Comparison of ENCODE assay signal across 8 cellular contexts in genomic region chr2:23386422-23387220, GRCh38. TPM values are rescaled to one million over a fixed set of nuclear protein-coding genes. Genes with fewer than 3 reads are reported as not detected.
DNase-seq lines count a peak whose midpoint lies in the region; ATAC-seq and TF ChIP-seq lines count a peak whose summit lies in the region.

No MANE protein-coding gene starts in this region.

- 2% methylated on average over 86 of the region's 86 CpGs for WGBS in liver

- peak; percentile 11 for ATAC-seq in activated CD4-positive, alpha-beta T cell treated with anti-CD3 and anti-CD28 coated beads for 36 hours
- ATAC-seq in PC-3 (peak; percentile 27), GM19035 (IDR thresholded peaks at IDR 0.05; ENCODE audit: unreplicated experiment) (no peak)

- peak overlapping the region; percentile 96 for H3K4me2 ChIP-seq in PC-3 (ENCODE audit: low read length)

- no peak overlapping the region for H3K27ac Mint-ChIP-seq in activated CD4-positive, alpha-beta T cell treated with anti-CD3 and anti-CD28 coated beads for 36 hours
- no peak overlapping the region for H3K27ac Mint-ChIP-seq in chondrocyte (ENCODE audit: unreplicated experiment)

- no peaks in the 10 kb centered on the region for H3K36me3 ChIP-seq in PC-3 (ENCODE audit: low read depth, low read length)
- H3K36me3 ChIP-seq in liver (ENCODE audit: control insufficient read depth in 4 of 4, insufficient read depth in 3 of 4, low read depth in 1 of 4, low read length in 3 of 4) = no peaks in the 10 kb centered on the region
- H3K36me3 ChIP-seq in subcutaneous abdominal adipose tissue (ENCODE audit: control insufficient read depth in 5 of 5, insufficient read depth in 5 of 5, low read length in 5 of 5) = no peaks in the 10 kb centered on the region

- H3K9ac ChIP-seq in PC-3 (ENCODE audit: low read length) = peak overlapping the region; percentile 11; the same call in 1 of the 2 replicates
- no peak overlapping the region for H3K9ac ChIP-seq in liver (ENCODE audit: low read depth in 1 of 2, low read length in 2 of 2)
- peak overlapping the region in 4 of 5 donors; percentile 45 to 71 (median 52) for H3K9ac ChIP-seq in subcutaneous abdominal adipose tissue (ENCODE audit: low read length in 5 of 5)

- POLR2A ChIA-PET in activated CD4-positive, alpha-beta T cell treated with anti-CD3 and anti-CD28 coated beads for 36 hours (lab: Charles Lee) = no interaction called here
- POLR2A ChIA-PET in PC-3 (lab: Charles Lee; ENCODE audit: unreplicated experiment) = no interaction called here

- no TSS peak for BruUV-seq in PC-3 (replicated peaks; lab: Mats Ljungman, UMichigan)

- peaks cover under 1% of the 10 kb centered on the region for H3F3A ChIP-seq in PC-3 (ENCODE audit: low read length, unreplicated experiment)

- no peaks in the 10 kb centered on the region for H3K36me3 Mint-ChIP-seq in activated CD4-positive, alpha-beta T cell treated with anti-CD3 and anti-CD28 coated beads for 36 hours (ENCODE audit: low read depth)
- H3K36me3 Mint-ChIP-seq in chondrocyte (ENCODE audit: low read depth) = no peaks in the 10 kb centered on the region

- no peak for TF ChIP-seq CTCF in PC-3 (conservative IDR thresholded peaks at IDR 0.05; ENCODE audit: low read depth, low read length)
- peak; percentile 46 for TF ChIP-seq CTCF in chondrocyte (IDR thresholded peaks at IDR 0.05)
- TF ChIP-seq CTCF in liver (IDR thresholded peaks at IDR 0.05; ENCODE audit: low read depth, low read length, missing input control) = no peak

- H3K9me3 ChIP-seq in PC-3 (ENCODE audit: low read length) (no peaks in the 10 kb centered on the region), liver (ENCODE audit: control insufficient read depth in 4 of 4, low read length in 3 of 4) (no peaks in the 10 kb centered on the region), subcutaneous abdominal adipose tissue (ENCODE audit: control insufficient read depth in 5 of 5, low read length in 5 of 5) (no peaks in the 10 kb centered on the region)

- CTCF ChIA-PET in activated CD4-positive, alpha-beta T cell treated with anti-CD3 and anti-CD28 coated beads for 36 hours (lab: Charles Lee) = interaction anchor here (0.5 kb wide), 1 partner anchor 40 kb away, joined by 3 read pairs; no protein-coding TSS in a partner anchor
- CTCF ChIA-PET in PC-3 (lab: Charles Lee) = no interaction called here

- H3K27me3 ChIP-seq in PC-3 (ENCODE audit: low read length) = peaks cover 17% of the 10 kb centered on the region
- peaks cover 0 to 6% (median 3%) of the 10 kb centered on the region in 4 donors for H3K27me3 ChIP-seq in liver (ENCODE audit: control insufficient read depth in 4 of 4, insufficient read depth in 4 of 4, low read length in 3 of 4)
- H3K27me3 ChIP-seq in subcutaneous abdominal adipose tissue (ENCODE audit: control insufficient read depth in 5 of 5, insufficient read depth in 4 of 5, low read length in 5 of 5) = peaks cover 0 to 10% (median 7%) of the 10 kb centered on the region in 5 donors

- H3K79me2 ChIP-seq in PC-3 (ENCODE audit: low read length) = no peaks in the 10 kb centered on the region; the same call in 1 of the 2 replicates

- DNase-seq in activated CD4-positive, alpha-beta T cell treated with anti-CD3 and anti-CD28 coated beads for 36 hours = peak; percentile 46
- DNase-seq in activated CD4-positive, alpha-beta T cell treated with anti-CD3 and anti-CD28 coated beads for 1 hour = no peak
- DNase-seq in PC-3 (peak; percentile 28), chondrocyte (ENCODE audit: low spot score) (no peak), HUDEP-2 (lab: John Stamatoyannopoulos, UW; ENCODE audit: unreplicated experiment in 76 of 76) (no peak)

- H2AFZ ChIP-seq in PC-3 (ENCODE audit: low read length) = peak overlapping the region; percentile 62

- H3K4me1 Mint-ChIP-seq in activated CD4-positive, alpha-beta T cell treated with anti-CD3 and anti-CD28 coated beads for 36 hours = peaks cover 19% of the 10 kb centered on the region
- peaks cover 30% of the 10 kb centered on the region for H3K4me1 Mint-ChIP-seq in chondrocyte (ENCODE audit: low read depth)

- no peak for TF ChIP-seq RAD21 in liver (IDR thresholded peaks at IDR 0.05)

- H3K4me1 ChIP-seq in PC-3 (ENCODE audit: insufficient read depth, low read length) = peaks cover 4% of the 10 kb centered on the region; the same call in 1 of the 2 replicates
- H3K4me1 ChIP-seq in liver (ENCODE audit: control insufficient read depth in 4 of 4, insufficient read depth in 4 of 4, low read length in 3 of 4) = peaks cover 15 to 22% (median 17%) of the 10 kb centered on the region in 4 donors
- peaks cover 0 to 29% (median 20%) of the 10 kb centered on the region in 5 donors for H3K4me1 ChIP-seq in subcutaneous abdominal adipose tissue (ENCODE audit: control insufficient read depth in 5 of 5, insufficient read depth in 5 of 5, low read length in 5 of 5)

- H3K4me3 Mint-ChIP-seq in activated CD4-positive, alpha-beta T cell treated with anti-CD3 and anti-CD28 coated beads for 36 hours = peak overlapping the region; percentile 76
- peak overlapping the region; percentile 90 for H3K4me3 Mint-ChIP-seq in chondrocyte (ENCODE audit: unreplicated experiment)

- peaks cover 61% of the 10 kb centered on the region for H3K27me3 Mint-ChIP-seq in activated CD4-positive, alpha-beta T cell treated with anti-CD3 and anti-CD28 coated beads for 36 hours
- H3K27me3 Mint-ChIP-seq in chondrocyte (ENCODE audit: low read depth) = peaks cover 4% of the 10 kb centered on the region

- H3K27ac ChIP-seq in PC-3 (ENCODE audit: low read length) (no peak overlapping the region), liver (ENCODE audit: low read depth in 1 of 2, low read length in 2 of 2) (no peak overlapping the region), subcutaneous abdominal adipose tissue (ENCODE audit: low read depth, low read length) (no peak overlapping the region)

- intact Hi-C loops in activated CD4-positive, alpha-beta T cell treated with anti-CD3 and anti-CD28 coated beads for 36 hours (cut with DNase I, micrococcal nuclease) = loop anchor here in 1 of 2 experiments (10.0 kb wide), 2 partner anchors 538 to 688 kb away; partner anchors contain the start of genes ATAD2B and SF3B6
- intact Hi-C loops in PC-3 (cut with micrococcal nuclease) = loop anchor here (2.0 kb wide), 1 partner anchor 18 kb away; no protein-coding TSS in a partner anchor

- no peaks in the 10 kb centered on the region for H4K20me1 ChIP-seq in PC-3 (ENCODE audit: low read length)

- H3K9me3 Mint-ChIP-seq in activated CD4-positive, alpha-beta T cell treated with anti-CD3 and anti-CD28 coated beads for 36 hours (ENCODE audit: low read depth) = no peaks in the 10 kb centered on the region
- H3K9me3 Mint-ChIP-seq in chondrocyte (ENCODE audit: low read depth) = no peaks in the 10 kb centered on the region

- H3K4me3 ChIP-seq in PC-3 (ENCODE audit: low read length) (peak overlapping the region; percentile 83), liver (ENCODE audit: low read depth in 1 of 3, low read length in 3 of 3) (peak overlapping the region in 2 of 3 donors; percentile 45 to 82), subcutaneous abdominal adipose tissue (ENCODE audit: low read depth in 1 of 5, low read length in 5 of 5) (peak overlapping the region; percentile 70 to 80 (median 71))

- no peaks in the 10 kb centered on the region for H3K9me2 ChIP-seq in PC-3 (replicated peaks; ENCODE audit: low read length)

TF ChIP-seq in liver, 16 proteins besides CTCF, POLR2A, EP300 and RAD21 (continues in another document):
- TF ChIP-seq EGR1 (IDR thresholded peaks at IDR 0.05; ENCODE audit: low read depth in 2 of 2) = no peak
- TF ChIP-seq JUND (IDR thresholded peaks at IDR 0.05) = no peak
- no peak for TF ChIP-seq NR2F2 (IDR thresholded peaks at IDR 0.05)
- no peak for TF ChIP-seq HNF4A (conservative IDR thresholded peaks at IDR 0.05)
- TF ChIP-seq MAX (IDR thresholded peaks at IDR 0.05) = no peak
- no peak for TF ChIP-seq FOXA1 (IDR thresholded peaks at IDR 0.05)
- TF ChIP-seq, protein P1, sequence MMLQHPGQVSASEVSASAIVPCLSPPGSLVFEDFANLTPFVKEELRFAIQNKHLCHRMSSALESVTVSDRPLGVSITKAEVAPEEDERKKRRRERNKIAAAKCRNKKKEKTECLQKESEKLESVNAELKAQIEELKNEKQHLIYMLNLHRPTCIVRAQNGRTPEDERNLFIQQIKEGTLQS (IDR thresholded peaks at IDR 0.05) = no peak
- no peak for TF ChIP-seq HNF4G (IDR thresholded peaks at IDR 0.05)
- TF ChIP-seq, protein P2, sequence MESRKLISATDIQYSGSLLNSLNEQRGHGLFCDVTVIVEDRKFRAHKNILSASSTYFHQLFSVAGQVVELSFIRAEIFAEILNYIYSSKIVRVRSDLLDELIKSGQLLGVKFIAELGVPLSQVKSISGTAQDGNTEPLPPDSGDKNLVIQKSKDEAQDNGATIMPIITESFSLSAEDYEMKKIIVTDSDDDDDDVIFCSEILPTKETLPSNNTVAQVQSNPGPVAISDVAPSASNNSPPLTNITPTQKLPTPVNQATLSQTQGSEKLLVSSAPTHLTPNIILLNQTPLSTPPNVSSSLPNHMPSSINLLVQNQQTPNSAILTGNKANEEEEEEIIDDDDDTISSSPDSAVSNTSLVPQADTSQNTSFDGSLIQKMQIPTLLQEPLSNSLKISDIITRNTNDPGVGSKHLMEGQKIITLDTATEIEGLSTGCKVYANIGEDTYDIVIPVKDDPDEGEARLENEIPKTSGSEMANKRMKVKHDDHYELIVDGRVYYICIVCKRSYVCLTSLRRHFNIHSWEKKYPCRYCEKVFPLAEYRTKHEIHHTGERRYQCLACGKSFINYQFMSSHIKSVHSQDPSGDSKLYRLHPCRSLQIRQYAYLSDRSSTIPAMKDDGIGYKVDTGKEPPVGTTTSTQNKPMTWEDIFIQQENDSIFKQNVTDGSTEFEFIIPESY (IDR thresholded peaks at IDR 0.05) = no peak
- no peak for TF ChIP-seq FOXA2 (IDR thresholded peaks at IDR 0.05)
- TF ChIP-seq GABPA (IDR thresholded peaks at IDR 0.05 in 1 of 2, conservative IDR thresholded peaks at IDR 0.05 in 1 of 2) = no peak
- TF ChIP-seq SP1 (IDR thresholded peaks at IDR 0.05) = no peak
- no peak for TF ChIP-seq YY1 (IDR thresholded peaks at IDR 0.05)

RNA-seq across cellular contexts. Expression of gene KLHL29, which starts 1.6 kb away (rescaled TPM):
- 1 to 10 TPM; 1.7 to 2.0 TPM for total RNA-seq in activated CD4-positive, alpha-beta T cell treated with anti-CD3 and anti-CD28 coated beads for 36 hours
- 2.6 and 3.1 TPM in 2 replicates for total RNA-seq in PC-3 (2014; rRNA removed)
- 8.0 to 9.0 TPM (median 8.0 TPM) in 3 replicates for total RNA-seq in chondrocyte
- 1 to 10 TPM in 1 of 2 donors, under 1 TPM in 1; 0.47 to 2.3 TPM for total RNA-seq in liver
- polyA plus RNA-seq in liver = under 1 TPM; 0.29 to 0.89 TPM

Comparison
In these comparisons a context has a peak if more than half of its experiments do, and no peak if none do; other contexts are left out.
1. DNase-seq: peak in activated CD4-positive, alpha-beta T cell treated with anti-CD3 and anti-CD28 coated beads for 36 hours (single experiment) and PC-3 (single experiment); none in activated CD4-positive, alpha-beta T cell treated with anti-CD3 and anti-CD28 coated beads for 1 hour (single experiment), chondrocyte (single experiment) and HUDEP-2 (0 of 76).
2. H3K9ac ChIP-seq: peak in PC-3 (single experiment) and subcutaneous abdominal adipose tissue (4 of 5); none in liver (0 of 2).
3. Peak in every context shown above with its lines, with median percentiles within 50 percentile points of each other: H3K4me3 ChIP-seq.